Comparison of ENCODE assay signal across 33 cellular contexts in genomic region chr10:98257961-98258360, GRCh38. TPM values are rescaled to one million over a fixed set of nuclear protein-coding genes. Genes with fewer than 3 reads are reported as not detected.
"Had no signal": no experiment of that assay in that cellular context is flagged by ENCODE, and none has a peak within 500 bp of the region (broad histone marks: within the 10 kb centered on the region; RNA-seq: fewer than 3 reads in every experiment).

No MANE protein-coding gene starts in this region.

- H3K36me3 ChIP-seq: cardiac muscle cell, MG63 had no signal

- H3K27ac ChIP-seq: cardiac muscle cell, PC-9, RWPE1 had no signal

- FAIRE-seq: RCC 7860, TTC549 had no signal

- H3K4me2 ChIP-seq: PC-9 had no signal

- H3K27me3 ChIP-seq: ascending aorta, cardiac muscle cell, MG63 had no signal

- H2AFZ ChIP-seq: PC-9 had no signal

- ATAC-seq: activated CD4-positive, alpha-beta T cell treated with anti-CD3 and anti-CD28 coated beads for 36 hours; activated T-cell treated with anti-CD3 and anti-CD28 coated beads, Interleukin-2, amount 50 U/mL, for 4 hours; Right ventricle myocardium inferior had no signal

- DNase-seq: activated CD4-positive, alpha-beta memory T cell treated with anti-CD3 and anti-CD28 coated beads for 36 hours; activated CD4-positive, alpha-beta T cell treated with anti-CD3 and anti-CD28 coated beads for 36 hours; activated CD4-positive, alpha-beta T cell treated with anti-CD3 and anti-CD28 coated beads, Interleukin-2, amount 10 ng/mL, durations not matched to agents 7 days and 5 days; activated CD8-positive, alpha-beta memory T cell treated with anti-CD3 and anti-CD28 coated beads, Interleukin-2, amount 50 U/mL, for 4 hours; activated naive CD4-positive, alpha-beta T cell; activated naive CD4-positive, alpha-beta T cell treated with anti-CD3 and anti-CD28 coated beads, Interleukin-2, amount 50 U/mL, for 16 hours; activated naive CD8-positive, alpha-beta T cell treated with anti-CD3 and anti-CD28 coated beads, Interleukin-2, amount 10 ng/mL, durations not matched to agents 7 days and 5 days; activated T-cell treated with anti-CD3 and anti-CD28 coated beads for 4 hours; activated T-cell treated with anti-CD3 and anti-CD28 coated beads, Interleukin-2, amount 50 U/mL, for 4 hours; amygdala; Kasumi-1; KG1; MG63; MV-4-11; NCI-H1092; NCI-H1436 treated with DMSO at 0.1 percent for 48 hours; NCI-H1694 treated with DMSO at 0.1 percent for 48 hours; NCI-H2029; NCI-H345; NCI-H524 treated with DMSO at 0.1 percent for 48 hours; NK-92 treated with Interleukin-12 subunit alpha and Interleukin-12 subunit beta, amount 100 ng/mL, for 24 hours; SW 1271; T-helper 1 cell had no signal

- H3K4me3 ChIP-seq: ascending aorta, cardiac muscle cell, MG63, PC-9 had no signal

- H3K9me3 ChIP-seq: ascending aorta, MG63 had no signal

RNA-seq across cellular contexts. Expression of gene LOXL4, which starts 10.0 kb away (rescaled TPM):
- total RNA-seq: activated CD4-positive, alpha-beta memory T cell treated with anti-CD3 and anti-CD28 coated beads for 36 hours; activated CD4-positive, alpha-beta T cell treated with anti-CD3 and anti-CD28 coated beads for 36 hours; activated CD4-positive, alpha-beta T cell treated with anti-CD3 and anti-CD28 coated beads, Interleukin-2, amount 10 ng/mL, durations not matched to agents 7 days and 5 days; activated naive CD8-positive, alpha-beta T cell treated with anti-CD3 and anti-CD28 coated beads, Interleukin-2, amount 10 ng/mL, durations not matched to agents 7 days and 5 days; activated T-cell treated with anti-CD3 and anti-CD28 coated beads, Interleukin-2, amount 50 U/mL, for 4 hours; activated T-helper 1 cell treated with anti-CD3 and anti-CD28 coated beads, Interleukin-12 subunit alpha, Interleukin-12 subunit beta, Interleukin-2, Interleukin-4 antibody, amounts not matched to agents 30 ng/mL and 10 ng/mL and 1 ng/mL, durations not matched to agents 14 hours and 24 hours and 36 hours; OCI-LY7; T-helper 2 cell treated with Interferon-gamma antibody and Interleukin-4, amounts not matched to agents 100 ng/mL and 5 ng/mL, for 36 hours had no signal
